1 cellular context compared by ENCODE assay signal in genomic region chr16:30444231-30445148, GRCh38.
TF ChIP-seq lines count a peak whose summit lies in the region.

No MANE protein-coding gene starts in this region.

TF ChIP-seq in HepG2, 621 proteins besides CTCF, POLR2A, EP300 and RAD21 (continued from another document and continues in another):
- no peak for TF ChIP-seq NR1H2 (CRISPR knock-in tag; IDR thresholded peaks at IDR 0.05; ENCODE audit: borderline replicate concordance, low read depth)
- TF ChIP-seq ZBTB21 (CRISPR knock-in tag; IDR thresholded peaks at IDR 0.05) = no peak
- no peak for TF ChIP-seq HOXA7 (CRISPR knock-in tag; IDR thresholded peaks at IDR 0.05)
- peak; percentile 41; the same call in 1 of the 2 replicates for TF ChIP-seq PITX1 (CRISPR knock-in tag; IDR thresholded peaks at IDR 0.05)
- TF ChIP-seq GATAD2A (CRISPR knock-in tag; IDR thresholded peaks at IDR 0.05) = peak; percentile 8; the same call in 1 of the 2 replicates
- no peak for TF ChIP-seq XRCC5 (optimal IDR thresholded peaks at IDR 0.05; ENCODE audit: low read length)
- TF ChIP-seq MTF1 (CRISPR knock-in tag; IDR thresholded peaks at IDR 0.05) = no peak
- TF ChIP-seq DR1 (CRISPR knock-in tag; IDR thresholded peaks at IDR 0.05) = no peak
- no peak for TF ChIP-seq PRDM10 (CRISPR knock-in tag; IDR thresholded peaks at IDR 0.05; ENCODE audit: low read depth)
- TF ChIP-seq THAP7 (CRISPR knock-in tag; IDR thresholded peaks at IDR 0.05) = no peak
- TF ChIP-seq ZNF609 (CRISPR knock-in tag; IDR thresholded peaks at IDR 0.05; ENCODE audit: borderline replicate concordance) = no peak
- no peak for TF ChIP-seq FOXM1 (CRISPR knock-in tag; IDR thresholded peaks at IDR 0.05)
- no peak for TF ChIP-seq TFAP4 (IDR thresholded peaks at IDR 0.05; ENCODE audit: borderline replicate concordance, low read depth)
- no peak for TF ChIP-seq NONO (IDR thresholded peaks at IDR 0.05)
- no peak for TF ChIP-seq NONO (CRISPR knock-in tag; conservative IDR thresholded peaks at IDR 0.05)
- TF ChIP-seq HMGXB4 (CRISPR knock-in tag; IDR thresholded peaks at IDR 0.05; ENCODE audit: borderline replicate concordance in 1 of 2, low read depth in 1 of 2) = no peak; a peak in 1 of 4 replicates
- TF ChIP-seq NCOA5 (CRISPR knock-in tag; IDR thresholded peaks at IDR 0.05) = no peak
- TF ChIP-seq ZNF615 (CRISPR knock-in tag; IDR thresholded peaks at IDR 0.05; ENCODE audit: borderline replicate concordance) = no peak
- TF ChIP-seq NAIF1 (CRISPR knock-in tag; IDR thresholded peaks at IDR 0.05; ENCODE audit: borderline replicate concordance) = no peak
- no peak for TF ChIP-seq FOXC1 (CRISPR knock-in tag; IDR thresholded peaks at IDR 0.05; ENCODE audit: borderline replicate concordance)
- TF ChIP-seq MAX (IDR thresholded peaks at IDR 0.05) = no peak
- TF ChIP-seq KDM2A (CRISPR knock-in tag; IDR thresholded peaks at IDR 0.05; ENCODE audit: borderline replicate concordance, low read depth) = no peak
- no peak for TF ChIP-seq ZNF230 (CRISPR knock-in tag; IDR thresholded peaks at IDR 0.05)
- no peak for TF ChIP-seq ZNF296 (CRISPR knock-in tag; conservative IDR thresholded peaks at IDR 0.05)
- no peak for TF ChIP-seq ZNF513 (CRISPR knock-in tag; conservative IDR thresholded peaks at IDR 0.05)
- no peak; the same call in 1 of the 2 replicates for TF ChIP-seq MEF2D (CRISPR knock-in tag; IDR thresholded peaks at IDR 0.05)
- no peak for TF ChIP-seq GABPA (IDR thresholded peaks at IDR 0.05; ENCODE audit: low read depth, low read length)
- no peak for TF ChIP-seq GABPA (CRISPR knock-in tag; IDR thresholded peaks at IDR 0.05; ENCODE audit: low read depth)
- no peak for TF ChIP-seq HDAC2 (CRISPR knock-in tag; IDR thresholded peaks at IDR 0.05)
- no peak for TF ChIP-seq ZFP91 (CRISPR knock-in tag; IDR thresholded peaks at IDR 0.05; ENCODE audit: borderline replicate concordance)
- TF ChIP-seq ZNF326 (CRISPR knock-in tag; IDR thresholded peaks at IDR 0.05; ENCODE audit: borderline replicate concordance) = no peak
- no peak; the same call in 1 of the 2 replicates for TF ChIP-seq NPAS2 (CRISPR knock-in tag; IDR thresholded peaks at IDR 0.05; ENCODE audit: borderline replicate concordance)
- TF ChIP-seq RNF219 (CRISPR knock-in tag; IDR thresholded peaks at IDR 0.05) = no peak
- no peak for TF ChIP-seq CEBPG (CRISPR knock-in tag; IDR thresholded peaks at IDR 0.05)
- TF ChIP-seq E2F5 (CRISPR knock-in tag; conservative IDR thresholded peaks at IDR 0.05) = no peak
- 0 out of 2 replicates have a peak, but pooled peaks have one; percentile 34 for TF ChIP-seq ZNF772 (CRISPR knock-in tag; IDR thresholded peaks at IDR 0.05)
- no peak for TF ChIP-seq ZNF670 (CRISPR knock-in tag; IDR thresholded peaks at IDR 0.05; ENCODE audit: borderline replicate concordance)
- TF ChIP-seq ZNF564 (CRISPR knock-in tag; IDR thresholded peaks at IDR 0.05) = 0 out of 2 replicates have a peak, but pooled peaks have one; percentile 41
- no peak for TF ChIP-seq GMEB2 (CRISPR knock-in tag; IDR thresholded peaks at IDR 0.05; ENCODE audit: low read depth)
